Comparison of ENCODE assay signal across 8 cellular contexts in genomic region chr7:112391841-112392286, GRCh38. TPM values are rescaled to one million over a fixed set of nuclear protein-coding genes. Genes with fewer than 3 reads are reported as not detected.
DNase-seq lines count a peak whose midpoint lies in the region; ATAC-seq and TF ChIP-seq lines count a peak whose summit lies in the region.
"Not testable (repeated sequence)": the region's sequence is repeated elsewhere in the genome, so short reads cannot be mapped to it uniquely, and the experiment has no call there.

No MANE protein-coding gene starts in this region.

- peak overlapping the region; percentile 61 for H3K4me2 ChIP-seq in MM.1S (ENCODE audit: low read depth, low read length)

- peaks cover 16% of the 10 kb centered on the region for H3F3A ChIP-seq in MM.1S (ENCODE audit: insufficient read depth, low read length)

- peak overlapping the region; percentile 51; the same call in 1 of the 2 replicates for H3K27ac ChIP-seq in MM.1S (ENCODE audit: low read length)

- H3K4me3 Mint-ChIP-seq in activated T-helper 17 cell treated with anti-CD3 and anti-CD28 coated beads, Interleukin-2, amount 50 U/mL, for 72 hours, result peak overlapping the region; percentile 91

- H3K27me3 ChIP-seq in MM.1S (replicated peaks; ENCODE audit: insufficient read depth, low read length), result not testable (repeated sequence)

- H3K4me1 Mint-ChIP-seq in activated T-helper 17 cell treated with anti-CD3 and anti-CD28 coated beads, Interleukin-2, amount 50 U/mL, for 72 hours, result not testable (repeated sequence)

- in situ Hi-C loops in Caki2 (cut with HindIII; ENCODE audit: low pct_unique_long_range_greater_than_20kb, low sequenced_read_pairs), result not testable (repeated sequence)

- not testable (repeated sequence) for H3K36me3 ChIP-seq in MM.1S (replicated peaks; ENCODE audit: insufficient read depth, low read length)

- peak overlapping the region; percentile 58 for H3K9ac ChIP-seq in MM.1S (ENCODE audit: low read length)

- peak overlapping the region; percentile 95 for H3K27ac Mint-ChIP-seq in activated T-helper 17 cell treated with anti-CD3 and anti-CD28 coated beads, Interleukin-2, amount 50 U/mL, for 72 hours

- not testable (repeated sequence) for TF ChIP-seq CTCF in MM.1S (IDR thresholded peaks at IDR 0.05; ENCODE audit: low read length)

- peak overlapping the region; percentile 52 for H3K4me3 ChIP-seq in MM.1S (ENCODE audit: low read length)

- H3K4me1 ChIP-seq in MM.1S (ENCODE audit: low read length), result not testable (repeated sequence)

- H3K27me3 Mint-ChIP-seq in activated T-helper 17 cell treated with anti-CD3 and anti-CD28 coated beads, Interleukin-2, amount 50 U/mL, for 72 hours, result not testable (repeated sequence)

- ATAC-seq in GM21723 (IDR thresholded peaks at IDR 0.05; ENCODE audit: unreplicated experiment), result peak; percentile 71
- ATAC-seq in activated T-helper 17 cell treated with anti-CD3 and anti-CD28 coated beads, Interleukin-2, amount 50 U/mL, for 72 hours (replicated peaks), result peak; percentile 68

- H3K79me2 ChIP-seq in MM.1S (ENCODE audit: low read length), result not testable (repeated sequence)

- H3K36me3 Mint-ChIP-seq in activated T-helper 17 cell treated with anti-CD3 and anti-CD28 coated beads, Interleukin-2, amount 50 U/mL, for 72 hours (ENCODE audit: low read depth), result not testable (repeated sequence)

- peak overlapping the region; percentile 80 for H2AFZ ChIP-seq in MM.1S (ENCODE audit: low read length)

- H3K9me2 ChIP-seq in MM.1S (replicated peaks; ENCODE audit: insufficient read depth, low read length), result not testable (repeated sequence)

- TF ChIP-seq POLR2A in Raji (IDR thresholded peaks at IDR 0.05; ENCODE audit: insufficient read depth, low read depth, low read length), result peak; percentile 31; the same call in 1 of the 2 replicates

- DNase-seq in Caki2 (ENCODE audit: low read depth) (peak; percentile 71), MM.1S (peak; percentile 83), fibroblast of gingiva (ENCODE audit: low read depth) (peak; percentile 31), myocyte (ENCODE audit: low read depth) (peak; percentile 55)
- peak; percentile 53 for DNase-seq in stimulated activated CD8-positive, alpha-beta memory T cell treated with anti-CD3 and anti-CD28 coated beads, Interleukin-4, amount 100 ng/mL, for 24 hours (ENCODE audit: low read depth)

- H3K9me3 Mint-ChIP-seq in activated T-helper 17 cell treated with anti-CD3 and anti-CD28 coated beads, Interleukin-2, amount 50 U/mL, for 72 hours, result not testable (repeated sequence)

- not testable (repeated sequence) for H3K9me3 ChIP-seq in MM.1S (replicated peaks; ENCODE audit: insufficient read depth, low read length)

- not testable (repeated sequence) for H4K20me1 ChIP-seq in MM.1S (ENCODE audit: insufficient read depth, low read length)

RNA-seq across cellular contexts. Expression of gene IFRD1, which starts 58.4 kb away (rescaled TPM):
- 21.3 and 37.5 TPM in 2 replicates for total RNA-seq in Caki2 (2014; rRNA removed; shearing (Covaris generic); ENCODE audit: low replicate concordance)
- total RNA-seq in activated T-helper 17 cell treated with anti-CD3 and anti-CD28 coated beads, Interleukin-2, amount 50 U/mL, for 72 hours, result 10 to 100 TPM; 38.6 to 57.2 TPM
- total RNA-seq in myocyte, result 64.9 and 90.7 TPM in 2 replicates
- polyA plus RNA-seq in myocyte (2012), result 56.8 TPM

Comparison
In these comparisons a context has a peak if more than half of its experiments do, and no peak if none do; other contexts are left out.
1. Peak in every context shown above with its lines: DNase-seq, ATAC-seq, H3K4me3 ChIP-seq and H3K27ac ChIP-seq.
2. DNase-seq: peak in every context shown above with its lines; median percentile 83 in MM.1S; 71 in Caki2; 55 in myocyte; 53 in stimulated activated CD8-positive, alpha-beta memory T cell treated with anti-CD3 and anti-CD28 coated beads, Interleukin-4, amount 100 ng/mL, for 24 hours; 31 in fibroblast of gingiva.